In genomic region chr10:95133016-95133752, GRCh38 we compare ENCODE assay signal across 8 cellular contexts.
DNase-seq lines count a peak whose midpoint lies in the region; ATAC-seq lines count a peak whose summit lies in the region.

No MANE protein-coding gene starts in this region.

- ATAC-seq in HG02678 (IDR thresholded peaks at IDR 0.05; ENCODE audit: unreplicated experiment) = peak; percentile 80

- DNase-seq in NCI-H510A treated with DMSO at 0.1 percent for 48 hours (lab: John Stamatoyannopoulos, UW) (peak; percentile 62), NCI-H510A (lab: John Stamatoyannopoulos, UW) (no peak), NCI-H1105 (lab: John Stamatoyannopoulos, UW) (peak; percentile 61), T-helper 2 cell (peak in 3 of 5 experiments; percentile 22 to 72 (median 32)), astrocyte of the hippocampus (ENCODE audit: low read depth, low spot score) (peak; percentile 82), inferior parietal cortex (ENCODE audit: extremely low spot score) (peak; percentile 67)
- DNase-seq in stimulated activated CD4-positive, alpha-beta T cell treated with anti-CD3 and anti-CD28 coated beads, Interleukin-2, amount 100 ng/mL, for 24 hours = peak; percentile 69 to 81
